8 cellular contexts compared by ENCODE assay signal in genomic region chr2:195656859-195657633, GRCh38. TPM values are rescaled to one million over a fixed set of nuclear protein-coding genes. Genes with fewer than 3 reads are reported as not detected.
DNase-seq lines count a peak whose midpoint lies in the region; ATAC-seq, FAIRE-seq and TF ChIP-seq lines count a peak whose summit lies in the region.

TSS of gene SLC39A10 (plus strand) at chr2:195657226. CDS start at chr2:195680043, 22,817 bp downstream.

- H3K36me3 ChIP-seq in Loucy (ENCODE audit: insufficient read depth, low read length): no peaks in the 10 kb centered on the region

- H3K9me3 ChIP-seq in Loucy (ENCODE audit: insufficient read depth, low read depth, low read length): no peaks in the 10 kb centered on the region

- POLR2A ChIA-PET in naive thymus-derived CD8-positive, alpha-beta T cell (lab: Charles Lee): interaction anchor here (0.6 to 5.2 kb wide), 35 partner anchors 9 to 1270 kb away, joined by 3 to 152 read pairs (median 6); partner anchors contain the start of gene DNAH7

- peaks cover 19 to 47% (median 29%) of the 10 kb centered on the region in 4 donors for H3K4me1 Mint-ChIP-seq in naive thymus-derived CD8-positive, alpha-beta T cell

- peak within 1 kb of the TSS; percentile 99 for H3K9ac ChIP-seq in Loucy (ENCODE audit: low read depth, low read length, poor library complexity, severe bottlenecking)

- peak; percentile 100 for FAIRE-seq in H54 (lab: Jason Lieb, UNC)

- peaks cover 23% of the 10 kb centered on the region for H3K4me1 ChIP-seq in Loucy (ENCODE audit: insufficient read depth, low read length, poor library complexity, severe bottlenecking)

- peak; percentile 80 for TF ChIP-seq POLR2A in H54 (IDR thresholded peaks at IDR 0.05; ENCODE audit: low read depth, low read length)
- peak; percentile 84 for TF ChIP-seq POLR2A in Raji (IDR thresholded peaks at IDR 0.05; ENCODE audit: insufficient read depth, low read depth, low read length)

- peaks cover 48% of the 10 kb centered on the region for H3K79me2 ChIP-seq in Loucy (ENCODE audit: insufficient read depth, low read length)

- peaks cover 0 to 2% (median 0%) of the 10 kb centered on the region in 9 donors for H3K9me3 Mint-ChIP-seq in naive thymus-derived CD8-positive, alpha-beta T cell

- peaks cover 0 to 3% (median 0%) of the 10 kb centered on the region in 5 donors for H3K27me3 Mint-ChIP-seq in naive thymus-derived CD8-positive, alpha-beta T cell

- H3F3A ChIP-seq in Loucy (ENCODE audit: low read depth): 0 out of 2 replicates have a peak, but pooled peaks cover 3% of the 10 kb centered on the region

- H3K4me3 Mint-ChIP-seq in naive thymus-derived CD8-positive, alpha-beta T cell: peak within 1 kb of the TSS; percentile 92 to 100 (median 98)

- TF ChIP-seq CTCF in Loucy (conservative IDR thresholded peaks at IDR 0.05; ENCODE audit: low read length): peak; percentile 28; the same call in 1 of the 2 replicates
- TF ChIP-seq CTCF in fibroblast of mammary gland (conservative IDR thresholded peaks at IDR 0.05; ENCODE audit: control insufficient read depth, insufficient read depth, low read depth, low read length): no peak

- H3K9me2 ChIP-seq in Loucy (replicated peaks; ENCODE audit: low read depth, low read length): no peaks in the 10 kb centered on the region

- ATAC-seq in naive thymus-derived CD8-positive, alpha-beta T cell: peak; percentile 69 to 76

- peak within 1 kb of the TSS; percentile 86 for H3K4me2 ChIP-seq in Loucy (ENCODE audit: low read depth, low read length, poor library complexity, severe bottlenecking)

- DNase-seq in EL (peak; percentile 97), H54 (ENCODE audit: insufficient read length, low spot score) (peak; percentile 61), fibroblast of mammary gland (ENCODE audit: low read depth) (peak; percentile 96)
- DNase-seq in activated T-helper 9 cell treated with anti-CD3 and anti-CD28 coated beads, Interleukin-2, amount 50 U/mL, for 16 hours (ENCODE audit: low read depth): peak; percentile 94
- peak; percentile 90 to 100 (median 98) for DNase-seq in naive thymus-derived CD8-positive, alpha-beta T cell
- DNase-seq in stimulated activated naive CD4-positive, alpha-beta T cell (lab: John Stamatoyannopoulos, UW): peak; percentile 93 to 99 (median 97)

- peaks cover 8 to 11% (median 9%) of the 10 kb centered on the region in 3 donors for H3K36me3 Mint-ChIP-seq in naive thymus-derived CD8-positive, alpha-beta T cell

- peak within 1 kb of the TSS; percentile 99 to 100 (median 100) for H3K27ac Mint-ChIP-seq in naive thymus-derived CD8-positive, alpha-beta T cell

- H2AFZ ChIP-seq in Loucy (ENCODE audit: low read length): peak within 1 kb of the TSS; percentile 92

- H4K20me1 ChIP-seq in Loucy (ENCODE audit: insufficient read depth, low read length, poor library complexity, severe bottlenecking): peaks cover 12% of the 10 kb centered on the region

- H3K27me3 ChIP-seq in Loucy (ENCODE audit: insufficient read depth, low read length, poor library complexity, severe bottlenecking): no peaks in the 10 kb centered on the region

- H3K4me3 ChIP-seq in Loucy (ENCODE audit: low read length, poor library complexity, severe bottlenecking) (peak within 1 kb of the TSS; percentile 77), fibroblast of mammary gland (ENCODE audit: control insufficient read depth, low read depth, low read length) (peak within 1 kb of the TSS; percentile 81)

RNA-seq across cellular contexts. Expression of gene SLC39A10, which starts in this region (rescaled TPM):
- total RNA-seq in naive thymus-derived CD8-positive, alpha-beta T cell: 10 to 100 TPM; 77.3 to 80.4 TPM
- polyA plus RNA-seq in naive thymus-derived CD8-positive, alpha-beta T cell: 10 to 100 TPM in 2 of 3 donors, 1 to 10 TPM in 1; 8.1 to 14.6 (median 12.6) TPM

Comparison
In these comparisons a context has a peak if more than half of its experiments do, and no peak if none do; other contexts are left out.
1. Peak in every context shown above with its lines: DNase-seq, ATAC-seq and H3K4me3 ChIP-seq.